9 cellular contexts compared by ENCODE assay signal in genomic region chr10:132065491-132066105, GRCh38. TPM values are rescaled to one million over a fixed set of nuclear protein-coding genes. Genes with fewer than 3 reads are reported as not detected.
A peak's percentile ranks its signal among the peaks of the same experiment; 100 is the strongest.
DNase-seq lines count a peak whose midpoint lies in the region; ATAC-seq and TF ChIP-seq lines count a peak whose summit lies in the region.
"Had no signal": no experiment of that assay in that cellular context is flagged by ENCODE, and none has a peak within 500 bp of the region (broad histone marks: within the 10 kb centered on the region; RNA-seq: fewer than 3 reads in every experiment).

TSS of gene JAKMIP3 (plus strand) at chr10:132065946. CDS start at chr10:132104809, 38,863 bp downstream.

- H3K4me3 ChIP-seq in LNCaP clone FGC (ENCODE audit: low read depth, low read length): peak within 1 kb of the TSS; percentile 71
- peak within 1 kb of the TSS; percentile 23 to 50 (median 46) for H3K4me3 ChIP-seq in mammary epithelial cell (replicated peaks in 1 of 3; ENCODE audit: insufficient read depth in 1 of 3, low read depth in 2 of 3, low read length in 3 of 3)
- H3K4me3 ChIP-seq in retinal pigment epithelial cell (ENCODE audit: low read length): peak within 1 kb of the TSS; percentile 46
- H3K4me3 ChIP-seq in BE2C (ENCODE audit: low read depth, low read length): no peak within 1 kb of the TSS

- peak within 1 kb of the TSS; percentile 1 for H3K9ac ChIP-seq in mammary epithelial cell (ENCODE audit: insufficient read depth, low read length)

- peak within 1 kb of the TSS; percentile 94 for H3K4me2 ChIP-seq in mammary epithelial cell (ENCODE audit: insufficient read depth, low read depth, low read length)

- H3K27me3 ChIP-seq in mammary epithelial cell (ENCODE audit: insufficient read depth, low read length) (no peaks in the 10 kb centered on the region), BE2C (no peaks in the 10 kb centered on the region)

- H3K9me3 ChIP-seq in mammary epithelial cell (replicated peaks; ENCODE audit: insufficient read depth, low read length): no peaks in the 10 kb centered on the region
- no peaks in the 10 kb centered on the region for H3K9me3 ChIP-seq in BE2C
- H3K9me3 ChIP-seq: neutrophil had no signal

- no peak within 1 kb of the TSS for H3K27ac ChIP-seq in mammary epithelial cell (ENCODE audit: insufficient read depth, low read depth, low read length)
- H3K27ac ChIP-seq: neutrophil had no signal

- ATAC-seq in HG03432 (IDR thresholded peaks at IDR 0.05; ENCODE audit: unreplicated experiment): no peak

- in situ Hi-C loops in mammary epithelial cell (cut with MboI; ENCODE audit: low sequenced_read_pairs in 2 of 2): no loop called here

- peak within 1 kb of the TSS; percentile 91 for H2AFZ ChIP-seq in mammary epithelial cell (ENCODE audit: low read depth, low read length)

- intact Hi-C loops in mammary epithelial cell (cut with micrococcal nuclease): no loop called here

- 3% methylated on average over 28 of the region's 35 CpGs for WGBS in mammary epithelial cell (ENCODE audit: low coverage, missing lambda C conversion rate)

- H3K36me3 ChIP-seq in mammary epithelial cell (ENCODE audit: insufficient read depth, low read length) (no peaks in the 10 kb centered on the region), BE2C (no peaks in the 10 kb centered on the region)
- H3K36me3 ChIP-seq: neutrophil had no signal

- H3K79me2 ChIP-seq in mammary epithelial cell (ENCODE audit: insufficient read depth, low read length): no peaks in the 10 kb centered on the region

- no TSS peak for BruUV-seq in mammary epithelial cell (replicated peaks; lab: Mats Ljungman, UMichigan)

- H3K4me1 ChIP-seq in mammary epithelial cell (ENCODE audit: insufficient read depth, low read length) (peaks cover 16% of the 10 kb centered on the region), BE2C (no peaks in the 10 kb centered on the region)

- TF ChIP-seq CTCF in LNCaP clone FGC (IDR thresholded peaks at IDR 0.05; ENCODE audit: control insufficient read depth, extremely low read depth, insufficient read depth) (no peak), mammary epithelial cell (conservative IDR thresholded peaks at IDR 0.05 in 1 of 2, IDR thresholded peaks at IDR 0.05 in 1 of 2; ENCODE audit: extremely low read depth in 1 of 2, insufficient read depth in 1 of 2, low read depth in 1 of 2, low read length in 2 of 2) (no peak), retinal pigment epithelial cell (conservative IDR thresholded peaks at IDR 0.05; ENCODE audit: low read depth, low read length) (no peak), BE2C (IDR thresholded peaks at IDR 0.05; ENCODE audit: low read depth, low read length) (no peak)

- no peaks in the 10 kb centered on the region for H4K20me1 ChIP-seq in mammary epithelial cell (ENCODE audit: insufficient read depth, low read length)

- dilution Hi-C loops in mammary epithelial cell (cut with HindIII; ENCODE audit: low sequenced_read_pairs): no loop called here

- peak; percentile 94 for DNase-seq in AG20443 (ENCODE audit: low spot score)
- DNase-seq in LNCaP clone FGC (ENCODE audit: low read depth): peak; percentile 63
- peak; percentile 87 for DNase-seq in mammary epithelial cell
- peak; percentile 63 for DNase-seq in iPS-NIHi7 (ENCODE audit: extremely low spot score)
- peak; percentile 33 for DNase-seq in retinal pigment epithelial cell (ENCODE audit: low read depth)
- no peak for DNase-seq in NOMO-1 (lab: John Stamatoyannopoulos, UW; ENCODE audit: unreplicated experiment in 2 of 2)
- no peak for DNase-seq in BE2C

- CTCF ChIA-PET in mammary epithelial cell (lab: Charles Lee; ENCODE audit: low non-redundant PET): no interaction called here

RNA-seq across cellular contexts. Expression of gene JAKMIP3, which starts in this region (rescaled TPM):
- total RNA-seq in mammary epithelial cell: under 1 TPM; 0.07 to 0.50 TPM
- polyA plus RNA-seq in mammary epithelial cell: 0.06 TPM
- not detected for polyA minus RNA-seq in mammary epithelial cell
- polyA plus RNA-seq in BE2C (2012; ENCODE audit: insufficient read depth, insufficient read length, low read depth): 0.79 TPM

Comparison
In these comparisons a context has a peak if more than half of its experiments do, and no peak if none do; other contexts are left out.
1. Peak in DNase-seq, H3K4me3 ChIP-seq, H3K9ac ChIP-seq and H3K4me2 ChIP-seq in mammary epithelial cell; RNA of the gene not detected or under 1 TPM.
2. DNase-seq: peak in AG20443 (single experiment), LNCaP clone FGC (single experiment), iPS-NIHi7 (single experiment) and retinal pigment epithelial cell (single experiment); none in NOMO-1 (0 of 2) and BE2C (single experiment).